1 cellular context compared by ENCODE assay signal in genomic region chr17:16925461-16926060, GRCh38.
A peak's percentile ranks its signal among the peaks of the same experiment; 100 is the strongest.
TF ChIP-seq lines count a peak whose summit lies in the region.

No MANE protein-coding gene starts in this region.

TF ChIP-seq in HepG2, 621 proteins besides CTCF, POLR2A, EP300 and RAD21:
- no peak for TF ChIP-seq ZNF781 (CRISPR knock-in tag; IDR thresholded peaks at IDR 0.05; ENCODE audit: borderline replicate concordance, not compliant biosample characterization)
- no peak for TF ChIP-seq BCLAF1 (IDR thresholded peaks at IDR 0.05)
- TF ChIP-seq GMEB2 (CRISPR knock-in tag; IDR thresholded peaks at IDR 0.05; ENCODE audit: low read depth) = no peak
- 0 out of 2 replicates have a peak, but pooled peaks have one; percentile 32 for TF ChIP-seq EZH2 (conservative IDR thresholded peaks at IDR 0.05; ENCODE audit: low read depth, low read length)
- no peak for TF ChIP-seq ZNF550 (CRISPR knock-in tag; IDR thresholded peaks at IDR 0.05; ENCODE audit: borderline replicate concordance)
- TF ChIP-seq DR1 (CRISPR knock-in tag; IDR thresholded peaks at IDR 0.05) = no peak
